ENCODE assay signal across 27 cellular contexts in genomic region chr1:3211582-3211981, GRCh38.
"Had no signal": no experiment of that assay in that cellular context is flagged by ENCODE, and none has a peak within 500 bp of the region (broad histone marks: within the 10 kb centered on the region; RNA-seq: fewer than 3 reads in every experiment).

No MANE protein-coding gene starts in this region.

- DNase-seq: activated CD4-positive, alpha-beta T cell treated with anti-CD3 and anti-CD28 coated beads for 1 hour; activated CD4-positive, alpha-beta T cell treated with anti-CD3 and anti-CD28 coated beads for 4 hours; activated CD4-positive, alpha-beta T cell treated with anti-CD3 and anti-CD28 coated beads, Interleukin-2, amount 10 ng/mL, durations not matched to agents 7 days and 5 days; activated CD4-positive, alpha-beta T cell treated with anti-CD3 and anti-CD28 coated beads, Interleukin-2, amount 50 U/mL, for 4 hours; activated CD8-positive, alpha-beta memory T cell treated with anti-CD3 and anti-CD28 coated beads, Interleukin-2, amount 10 ng/mL, durations not matched to agents 7 days and 5 days; activated CD8-positive, alpha-beta memory T cell treated with anti-CD3 and anti-CD28 coated beads, Interleukin-2, amount 50 U/mL, for 4 hours; activated CD8-positive, alpha-beta T cell treated with anti-CD3 and anti-CD28 coated beads, Interleukin-2, amount 10 ng/mL, durations not matched to agents 7 days and 5 days; activated effector memory CD4-positive, alpha-beta T cell treated with anti-CD3 and anti-CD28 coated beads, Interleukin-2, amount 50 U/mL, for 16 hours; activated naive CD4-positive, alpha-beta T cell treated with anti-CD3 and anti-CD28 coated beads for 36 hours; activated naive CD8-positive, alpha-beta T cell treated with anti-CD3 and anti-CD28 coated beads for 36 hours; activated naive CD8-positive, alpha-beta T cell treated with anti-CD3 and anti-CD28 coated beads, Interleukin-2, amount 50 U/mL, for 24 hours; activated T-cell treated with anti-CD3 and anti-CD28 coated beads, Interleukin-2, amount 50 U/mL, for 1 hour; activated T-cell treated with anti-CD3 and anti-CD28 coated beads, Interleukin-2, amount 50 U/mL, for 48 hours; adrenal gland; aorta; body of pancreas; colonic mucosa; effector CD8-positive, alpha-beta T cell; esophagus squamous epithelium; foreskin melanocyte; heart right ventricle; T-helper 2 cell had no signal

- H3K9me3 Mint-ChIP-seq: activated CD4-positive, alpha-beta T cell treated with anti-CD3 and anti-CD28 coated beads, Interleukin-2, amount 10 ng/mL, durations not matched to agents 7 days and 5 days; activated naive CD4-positive, alpha-beta T cell treated with anti-CD3 and anti-CD28 coated beads for 36 hours; activated naive CD4-positive, alpha-beta T cell treated with anti-CD3 and anti-CD28 coated beads, Interleukin-2, amount 50 U/mL, for 24 hours; activated naive CD8-positive, alpha-beta T cell treated with anti-CD3 and anti-CD28 coated beads for 36 hours; activated naive CD8-positive, alpha-beta T cell treated with anti-CD3 and anti-CD28 coated beads, Interleukin-2, amount 50 U/mL, for 24 hours; activated T-helper 1 cell treated with anti-CD3 and anti-CD28 coated beads, Interleukin-12 subunit alpha, Interleukin-12 subunit beta, Interleukin-2, Interleukin-4 antibody, amounts not matched to agents 30 ng/mL and 10 ng/mL and 1 ng/mL, durations not matched to agents 14 hours and 24 hours and 36 hours; activated T-helper 2 cell treated with anti-CD3 and anti-CD28 coated beads, Interferon-gamma antibody, Interleukin-2, Interleukin-4, amounts not matched to agents 10 μg/mL and 5 μg/mL and 100 μg/mL, durations not matched to agents 14 hours and 24 hours and 36 hours had no signal

- H3K27me3 ChIP-seq: adrenal gland, body of pancreas, colonic mucosa, heart right ventricle had no signal

- H3K4me1 ChIP-seq: adrenal gland, colonic mucosa, esophagus squamous epithelium had no signal

- H3K36me3 ChIP-seq: adrenal gland, colonic mucosa, esophagus squamous epithelium, gastroesophageal sphincter, heart right ventricle had no signal

- H3K27me3 Mint-ChIP-seq: activated CD4-positive, alpha-beta T cell treated with anti-CD3 and anti-CD28 coated beads, Interleukin-2, amount 10 ng/mL, durations not matched to agents 7 days and 5 days; activated naive CD4-positive, alpha-beta T cell treated with anti-CD3 and anti-CD28 coated beads, Interleukin-2, amount 50 U/mL, for 24 hours; activated naive CD8-positive, alpha-beta T cell treated with anti-CD3 and anti-CD28 coated beads for 36 hours; activated naive CD8-positive, alpha-beta T cell treated with anti-CD3 and anti-CD28 coated beads, Interleukin-2, amount 50 U/mL, for 24 hours had no signal

- H3K4me1 Mint-ChIP-seq: activated CD4-positive, alpha-beta T cell treated with anti-CD3 and anti-CD28 coated beads, Interleukin-2, amount 10 ng/mL, durations not matched to agents 7 days and 5 days; activated CD8-positive, alpha-beta memory T cell treated with anti-CD3 and anti-CD28 coated beads, Interleukin-2, amount 10 ng/mL, durations not matched to agents 7 days and 5 days; activated naive CD4-positive, alpha-beta T cell treated with anti-CD3 and anti-CD28 coated beads, Interleukin-2, amount 50 U/mL, for 24 hours; activated naive CD8-positive, alpha-beta T cell treated with anti-CD3 and anti-CD28 coated beads for 36 hours; activated naive CD8-positive, alpha-beta T cell treated with anti-CD3 and anti-CD28 coated beads, Interleukin-2, amount 50 U/mL, for 24 hours had no signal

- ATAC-seq: activated CD8-positive, alpha-beta memory T cell treated with anti-CD3 and anti-CD28 coated beads, Interleukin-2, amount 10 ng/mL, durations not matched to agents 7 days and 5 days; activated CD8-positive, alpha-beta T cell treated with anti-CD3 and anti-CD28 coated beads, Interleukin-2, amount 10 ng/mL, durations not matched to agents 7 days and 5 days; activated naive CD8-positive, alpha-beta T cell treated with anti-CD3 and anti-CD28 coated beads, Interleukin-2, amount 50 U/mL, for 24 hours; body of pancreas; gastroesophageal sphincter; heart right ventricle had no signal

- H3K4me3 ChIP-seq: adrenal gland, body of pancreas, colonic mucosa, esophagus squamous epithelium, gastroesophageal sphincter, heart right ventricle had no signal

- H3K4me3 Mint-ChIP-seq: activated CD4-positive, alpha-beta T cell treated with anti-CD3 and anti-CD28 coated beads, Interleukin-2, amount 10 ng/mL, durations not matched to agents 7 days and 5 days; activated CD8-positive, alpha-beta memory T cell treated with anti-CD3 and anti-CD28 coated beads, Interleukin-2, amount 10 ng/mL, durations not matched to agents 7 days and 5 days; activated CD8-positive, alpha-beta T cell treated with anti-CD3 and anti-CD28 coated beads, Interleukin-2, amount 10 ng/mL, durations not matched to agents 7 days and 5 days; activated naive CD4-positive, alpha-beta T cell treated with anti-CD3 and anti-CD28 coated beads for 36 hours; activated naive CD4-positive, alpha-beta T cell treated with anti-CD3 and anti-CD28 coated beads, Interleukin-2, amount 50 U/mL, for 24 hours; activated naive CD8-positive, alpha-beta T cell treated with anti-CD3 and anti-CD28 coated beads for 36 hours; activated naive CD8-positive, alpha-beta T cell treated with anti-CD3 and anti-CD28 coated beads, Interleukin-2, amount 50 U/mL, for 24 hours; activated T-helper 1 cell treated with anti-CD3 and anti-CD28 coated beads, Interleukin-12 subunit alpha, Interleukin-12 subunit beta, Interleukin-2, Interleukin-4 antibody, amounts not matched to agents 30 ng/mL and 10 ng/mL and 1 ng/mL, durations not matched to agents 14 hours and 24 hours and 36 hours had no signal

- H3K36me3 Mint-ChIP-seq: activated CD8-positive, alpha-beta memory T cell treated with anti-CD3 and anti-CD28 coated beads, Interleukin-2, amount 10 ng/mL, durations not matched to agents 7 days and 5 days; activated naive CD4-positive, alpha-beta T cell treated with anti-CD3 and anti-CD28 coated beads, Interleukin-2, amount 50 U/mL, for 24 hours; activated naive CD8-positive, alpha-beta T cell treated with anti-CD3 and anti-CD28 coated beads for 36 hours had no signal

- H3K27ac Mint-ChIP-seq: activated CD4-positive, alpha-beta T cell treated with anti-CD3 and anti-CD28 coated beads, Interleukin-2, amount 10 ng/mL, durations not matched to agents 7 days and 5 days; activated CD8-positive, alpha-beta memory T cell treated with anti-CD3 and anti-CD28 coated beads, Interleukin-2, amount 10 ng/mL, durations not matched to agents 7 days and 5 days; activated CD8-positive, alpha-beta T cell treated with anti-CD3 and anti-CD28 coated beads, Interleukin-2, amount 10 ng/mL, durations not matched to agents 7 days and 5 days; activated naive CD4-positive, alpha-beta T cell treated with anti-CD3 and anti-CD28 coated beads for 36 hours; activated naive CD4-positive, alpha-beta T cell treated with anti-CD3 and anti-CD28 coated beads, Interleukin-2, amount 50 U/mL, for 24 hours; activated naive CD8-positive, alpha-beta T cell treated with anti-CD3 and anti-CD28 coated beads for 36 hours; activated naive CD8-positive, alpha-beta T cell treated with anti-CD3 and anti-CD28 coated beads, Interleukin-2, amount 50 U/mL, for 24 hours; activated T-helper 1 cell treated with anti-CD3 and anti-CD28 coated beads, Interleukin-12 subunit alpha, Interleukin-12 subunit beta, Interleukin-2, Interleukin-4 antibody, amounts not matched to agents 30 ng/mL and 10 ng/mL and 1 ng/mL, durations not matched to agents 14 hours and 24 hours and 36 hours; activated T-helper 2 cell treated with anti-CD3 and anti-CD28 coated beads, Interferon-gamma antibody, Interleukin-2, Interleukin-4, amounts not matched to agents 10 μg/mL and 5 μg/mL and 100 μg/mL, durations not matched to agents 14 hours and 24 hours and 36 hours had no signal

- H3K9me3 ChIP-seq: adrenal gland, body of pancreas, colonic mucosa, esophagus squamous epithelium, gastroesophageal sphincter, heart right ventricle had no signal

- H3K27ac ChIP-seq: adrenal gland, colonic mucosa, epithelial cell of prostate, esophagus squamous epithelium, gastroesophageal sphincter, heart right ventricle had no signal
